In genomic region chr1:48236716-48237470, GRCh38 we compare ENCODE assay signal across 8 cellular contexts. TPM values are rescaled to one million over a fixed set of nuclear protein-coding genes. Genes with fewer than 3 reads are reported as not detected.
DNase-seq lines count a peak whose midpoint lies in the region; ATAC-seq lines count a peak whose summit lies in the region.

No MANE protein-coding gene starts in this region.

- H3K9me3 Mint-ChIP-seq in activated CD4-positive, alpha-beta memory T cell treated with anti-CD3 and anti-CD28 coated beads, Interleukin-2, amount 10 ng/mL, durations not matched to agents 7 days and 5 days: no peaks in the 10 kb centered on the region

- no peaks in the 10 kb centered on the region for H3K36me3 Mint-ChIP-seq in activated CD4-positive, alpha-beta memory T cell treated with anti-CD3 and anti-CD28 coated beads, Interleukin-2, amount 10 ng/mL, durations not matched to agents 7 days and 5 days (ENCODE audit: low read depth)

- peak; percentile 72 for DNase-seq in COLO829 (ENCODE audit: low spot score)
- peak; percentile 57 for DNase-seq in HuH-7 (ENCODE audit: low spot score)
- DNase-seq in SKM-1 treated with dmso at 0.1 percent for 144 hours (lab: John Stamatoyannopoulos, UW; ENCODE audit: unreplicated experiment): peak; percentile 43
- DNase-seq in globus pallidus (ENCODE audit: low spot score): peak; percentile 37
- DNase-seq in renal cortical epithelial cell (ENCODE audit: low read depth): peak; percentile 65
- DNase-seq in activated CD4-positive, alpha-beta memory T cell treated with anti-CD3 and anti-CD28 coated beads, Interleukin-2, amount 10 ng/mL, durations not matched to agents 7 days and 5 days: no peak
- DNase-seq in activated T-cell treated with anti-CD3 and anti-CD28 coated beads, Interleukin-2, amount 50 U/mL, for 1 hour: no peak

- no peaks in the 10 kb centered on the region for H3K27me3 Mint-ChIP-seq in activated CD4-positive, alpha-beta memory T cell treated with anti-CD3 and anti-CD28 coated beads, Interleukin-2, amount 10 ng/mL, durations not matched to agents 7 days and 5 days

- POLR2A ChIA-PET in activated CD4-positive, alpha-beta memory T cell treated with anti-CD3 and anti-CD28 coated beads, Interleukin-2, amount 10 ng/mL, durations not matched to agents 7 days and 5 days (lab: Charles Lee): no interaction called here

- peak; percentile 82 for ATAC-seq in GM18907 (IDR thresholded peaks at IDR 0.05; ENCODE audit: unreplicated experiment)

- no peaks in the 10 kb centered on the region for H3K4me1 Mint-ChIP-seq in activated CD4-positive, alpha-beta memory T cell treated with anti-CD3 and anti-CD28 coated beads, Interleukin-2, amount 10 ng/mL, durations not matched to agents 7 days and 5 days

- H3K4me3 Mint-ChIP-seq in activated CD4-positive, alpha-beta memory T cell treated with anti-CD3 and anti-CD28 coated beads, Interleukin-2, amount 10 ng/mL, durations not matched to agents 7 days and 5 days: no peak overlapping the region

- CTCF ChIA-PET in activated CD4-positive, alpha-beta memory T cell treated with anti-CD3 and anti-CD28 coated beads, Interleukin-2, amount 10 ng/mL, durations not matched to agents 7 days and 5 days (lab: Charles Lee): interaction anchor here (0.8 to 2.2 kb wide), 3 partner anchors 33 to 143 kb away, joined by 3 to 9 read pairs (median 8); no protein-coding TSS in a partner anchor

- no peak overlapping the region for H3K27ac Mint-ChIP-seq in activated CD4-positive, alpha-beta memory T cell treated with anti-CD3 and anti-CD28 coated beads, Interleukin-2, amount 10 ng/mL, durations not matched to agents 7 days and 5 days

RNA-seq across cellular contexts. Expression of gene SLC5A9, which starts 14.4 kb away (rescaled TPM):
- 0.35 and 1.6 TPM in 2 replicates for total RNA-seq in renal cortical epithelial cell
- total RNA-seq in activated CD4-positive, alpha-beta memory T cell treated with anti-CD3 and anti-CD28 coated beads, Interleukin-2, amount 10 ng/mL, durations not matched to agents 7 days and 5 days: not detected

Comparison
In these comparisons a context has a peak if more than half of its experiments do, and no peak if none do; other contexts are left out.
1. DNase-seq: peak in COLO829 (single experiment), HuH-7 (single experiment), SKM-1 treated with dmso at 0.1 percent for 144 hours (single experiment), globus pallidus (single experiment) and renal cortical epithelial cell (single experiment); none in activated CD4-positive, alpha-beta memory T cell treated with anti-CD3 and anti-CD28 coated beads, Interleukin-2, amount 10 ng/mL, durations not matched to agents 7 days and 5 days (single experiment) and activated T-cell treated with anti-CD3 and anti-CD28 coated beads, Interleukin-2, amount 50 U/mL, for 1 hour (single experiment).